Comparison of ENCODE assay signal across 8 cellular contexts in the genomic region with DNA sequence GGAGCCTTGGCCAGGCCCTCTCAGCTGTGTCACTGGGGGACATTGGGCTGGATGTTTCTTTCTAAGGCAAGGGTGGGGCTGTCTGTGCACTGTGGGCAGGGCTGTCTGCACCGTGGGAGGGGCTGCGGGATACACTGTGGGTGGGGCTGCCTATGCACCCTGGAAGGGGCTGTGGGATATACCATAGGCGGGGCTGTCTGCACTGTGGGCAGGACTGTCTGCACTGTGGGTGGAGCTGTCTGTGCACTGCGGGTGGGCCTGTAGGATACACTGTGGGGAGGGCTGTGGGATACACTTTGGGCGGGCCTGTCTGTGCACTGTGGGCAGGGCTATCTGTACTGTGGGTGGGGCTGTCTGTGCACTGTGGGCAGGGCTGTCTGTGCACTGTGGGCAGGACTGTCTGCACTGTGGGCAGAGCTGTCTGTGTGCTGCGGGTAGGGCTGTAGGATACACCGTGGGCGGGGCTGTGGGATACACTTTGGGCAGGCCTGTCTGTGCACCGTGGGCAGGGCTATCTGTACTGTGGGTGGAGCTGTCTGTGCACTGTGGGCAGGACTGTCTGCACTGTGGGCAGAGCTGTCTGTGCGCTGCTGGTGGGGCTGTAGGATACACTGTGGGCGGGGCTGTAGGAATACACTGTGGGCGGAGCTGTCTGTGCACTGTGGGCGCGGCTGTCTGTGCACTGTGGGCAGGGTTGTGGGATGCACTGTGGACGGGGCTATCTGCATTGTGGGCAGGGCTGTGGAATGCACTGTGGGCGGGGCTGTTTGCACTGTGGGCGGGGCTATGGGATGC. TPM values are rescaled to one million over a fixed set of nuclear protein-coding genes. Genes with fewer than 3 reads are reported as not detected.
DNase-seq lines count a peak whose midpoint lies in the region; ATAC-seq and TF ChIP-seq lines count a peak whose summit lies in the region.

No MANE protein-coding gene starts in this region.

- H3K9me3 ChIP-seq in RWPE2 (ENCODE audit: severe bottlenecking), result no peaks in the 10 kb centered on the region
- no peaks in the 10 kb centered on the region for H3K9me3 ChIP-seq in endodermal cell (ENCODE audit: control insufficient read depth, low read length)

- H3K4me3 Mint-ChIP-seq in activated naive CD8-positive, alpha-beta T cell treated with anti-CD3 and anti-CD28 coated beads, Interleukin-2, amount 50 U/mL, for 24 hours, result no peak overlapping the region
- no peak overlapping the region for H3K4me3 Mint-ChIP-seq in endodermal cell

- no peak overlapping the region for H3K27ac ChIP-seq in RWPE2 (ENCODE audit: poor library complexity, severe bottlenecking)
- no peak overlapping the region for H3K27ac ChIP-seq in endodermal cell (ENCODE audit: low read depth, low read length)

- no peaks in the 10 kb centered on the region for H3K27me3 Mint-ChIP-seq in activated naive CD8-positive, alpha-beta T cell treated with anti-CD3 and anti-CD28 coated beads, Interleukin-2, amount 50 U/mL, for 24 hours
- H3K27me3 Mint-ChIP-seq in endodermal cell (ENCODE audit: insufficient read depth), result no peaks in the 10 kb centered on the region

- H3K4me3 ChIP-seq in RWPE2 (ENCODE audit: severe bottlenecking) (no peak overlapping the region), endodermal cell (ENCODE audit: low read length) (no peak overlapping the region)

- H3K9me3 Mint-ChIP-seq in activated naive CD8-positive, alpha-beta T cell treated with anti-CD3 and anti-CD28 coated beads, Interleukin-2, amount 50 U/mL, for 24 hours, result no peaks in the 10 kb centered on the region
- peaks cover 14% of the 10 kb centered on the region for H3K9me3 Mint-ChIP-seq in endodermal cell

- peaks cover 7% of the 10 kb centered on the region for H3K36me3 ChIP-seq in RWPE2 (ENCODE audit: low read depth)
- H3K36me3 ChIP-seq in endodermal cell (ENCODE audit: control insufficient read depth, insufficient read depth, low read length), result peaks cover 94% of the 10 kb centered on the region

- H3K4me1 ChIP-seq in RWPE2 (ENCODE audit: insufficient read depth, poor library complexity, severe bottlenecking) (no peaks in the 10 kb centered on the region), endodermal cell (ENCODE audit: control insufficient read depth, insufficient read depth, low read length) (no peaks in the 10 kb centered on the region)

- H3K4me1 Mint-ChIP-seq in activated naive CD8-positive, alpha-beta T cell treated with anti-CD3 and anti-CD28 coated beads, Interleukin-2, amount 50 U/mL, for 24 hours, result peaks cover 17% of the 10 kb centered on the region
- H3K4me1 Mint-ChIP-seq in endodermal cell, result no peaks in the 10 kb centered on the region

- ATAC-seq in RWPE2 (ENCODE audit: low read depth), result peak; percentile 52
- peak; percentile 64 for ATAC-seq in activated naive CD8-positive, alpha-beta T cell treated with anti-CD3 and anti-CD28 coated beads, Interleukin-2, amount 50 U/mL, for 24 hours
- no peak for ATAC-seq in GM19035 (IDR thresholded peaks at IDR 0.05; ENCODE audit: unreplicated experiment)

- WGBS in endodermal cell (ENCODE audit: insufficient coverage in 1 of 2, insufficient read length in 1 of 2), 2 experiments, result 95 to 97% methylated on average over 5 to 17 of the region's 17 CpGs

- H3K27ac Mint-ChIP-seq in activated naive CD8-positive, alpha-beta T cell treated with anti-CD3 and anti-CD28 coated beads, Interleukin-2, amount 50 U/mL, for 24 hours, result no peak overlapping the region
- H3K27ac Mint-ChIP-seq in endodermal cell, result no peak overlapping the region

- H3K27me3 ChIP-seq in RWPE2 (ENCODE audit: insufficient read depth, poor library complexity, severe bottlenecking), result no peaks in the 10 kb centered on the region
- H3K27me3 ChIP-seq in endodermal cell (ENCODE audit: control insufficient read depth, insufficient read depth, low read length, poor library complexity, severe bottlenecking), result no peaks in the 10 kb centered on the region

- no peak overlapping the region for H3K9ac ChIP-seq in endodermal cell (ENCODE audit: extremely low read depth, low read length, poor library complexity, severe bottlenecking)

- peak; percentile 86 for DNase-seq in CMK (ENCODE audit: low read depth)
- no peak for DNase-seq in RWPE2 (ENCODE audit: low spot score)
- peak; percentile 29 for DNase-seq in activated naive CD8-positive, alpha-beta T cell treated with anti-CD3 and anti-CD28 coated beads, Interleukin-2, amount 50 U/mL, for 24 hours
- DNase-seq in occipital lobe (lab: John Stamatoyannopoulos, UW), result peak; percentile 7
- no peak for DNase-seq in NCI-H2171 treated with DMSO at 0.1 percent for 48 hours (lab: John Stamatoyannopoulos, UW)
- no peak for DNase-seq in endodermal cell
- no peak for DNase-seq in dedifferentiated amniotic fluid mesenchymal stem cell (ENCODE audit: extremely low spot score)

- TF ChIP-seq CTCF in RWPE2 (IDR thresholded peaks at IDR 0.05; ENCODE audit: poor library complexity, severe bottlenecking) (no peak), endodermal cell (conservative IDR thresholded peaks at IDR 0.05) (no peak)

- H3K36me3 Mint-ChIP-seq in activated naive CD8-positive, alpha-beta T cell treated with anti-CD3 and anti-CD28 coated beads, Interleukin-2, amount 50 U/mL, for 24 hours (ENCODE audit: low read depth), result peaks cover 20% of the 10 kb centered on the region
- H3K36me3 Mint-ChIP-seq in endodermal cell (ENCODE audit: low read depth), result peaks cover 75% of the 10 kb centered on the region

RNA-seq across cellular contexts. Expression of gene ACOX3, which starts 31.1 kb away (rescaled TPM):
- 34.9 TPM for total RNA-seq in occipital lobe
- total RNA-seq in endodermal cell, result 100 to 1,000 TPM in 1 of 2 donors, 10 to 100 TPM in 1; 55.1 to 146 TPM
- 23.7 TPM for polyA plus RNA-seq in endodermal cell (2013, experiment 1 of 2)
- polyA plus RNA-seq in endodermal cell (2013, experiment 2 of 2), result 23.1 TPM

RNA-seq across cellular contexts. Expression of gene TRMT44, which starts 31.1 kb away (rescaled TPM):
- total RNA-seq in occipital lobe (18.9 TPM), endodermal cell (100 to 1,000 TPM in 1 of 2 donors, 10 to 100 TPM in 1; 45.9 to 114 TPM)
- 27.2 TPM for polyA plus RNA-seq in endodermal cell (2013, experiment 1 of 2)
- polyA plus RNA-seq in endodermal cell (2013, experiment 2 of 2), result 32.3 TPM

Comparison
In these comparisons a context has a peak if more than half of its experiments do, and no peak if none do; other contexts are left out.
1. DNase-seq: peak in CMK (single experiment), activated naive CD8-positive, alpha-beta T cell treated with anti-CD3 and anti-CD28 coated beads, Interleukin-2, amount 50 U/mL, for 24 hours (single experiment) and occipital lobe (single experiment); none in RWPE2 (single experiment), NCI-H2171 treated with DMSO at 0.1 percent for 48 hours (single experiment), endodermal cell (single experiment) and dedifferentiated amniotic fluid mesenchymal stem cell (single experiment).